1 cellular context compared by ENCODE assay signal in the genomic region with DNA sequence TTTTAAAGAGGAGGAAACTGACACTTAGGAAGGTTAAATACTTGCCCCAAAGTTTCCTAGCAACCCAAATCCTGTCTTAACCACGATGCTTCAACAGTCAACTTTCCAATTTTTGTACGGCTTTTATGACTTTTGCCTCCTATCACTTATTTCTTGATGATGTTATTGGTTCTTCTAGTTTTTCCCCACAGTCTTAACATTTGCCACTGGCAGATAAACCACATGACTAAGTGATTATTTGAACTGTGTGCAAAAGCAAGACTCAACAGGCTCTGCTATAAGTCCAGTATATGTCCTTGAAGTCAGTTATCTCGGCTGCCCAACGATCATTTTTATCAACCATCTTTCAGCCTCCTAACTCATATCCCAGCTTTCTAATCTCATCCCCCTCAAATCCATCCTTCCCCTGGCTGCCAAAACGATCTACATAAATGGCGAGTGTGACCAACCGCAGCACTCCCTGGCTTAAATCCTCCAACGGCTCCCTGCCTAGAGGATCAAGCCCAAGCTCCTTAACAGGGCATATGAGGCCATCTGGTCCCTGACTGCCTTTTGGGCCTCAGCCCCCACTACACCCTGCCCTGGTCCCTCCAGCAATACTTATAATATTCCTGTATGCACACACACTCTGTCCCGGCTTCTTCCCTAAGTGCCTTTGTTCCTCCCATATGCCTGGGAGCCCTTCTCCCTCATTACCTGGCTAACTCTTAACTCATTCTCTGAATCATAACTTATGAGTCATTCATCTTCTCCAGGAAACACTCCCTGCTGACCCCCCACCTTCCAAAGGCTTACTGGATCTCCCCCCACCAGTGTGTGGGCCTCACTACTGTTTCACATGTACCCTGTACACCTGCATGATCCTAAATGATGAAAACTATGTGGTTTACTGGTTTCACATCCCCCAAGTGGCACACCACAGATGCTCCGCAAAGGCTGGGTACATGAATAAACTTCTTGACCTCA.
A peak's percentile ranks its signal among the peaks of the same experiment; 100 is the strongest.
TF ChIP-seq lines count a peak whose summit lies in the region.

No MANE protein-coding gene starts in this region.

TF ChIP-seq in HEK293, 187 proteins besides CTCF, POLR2A, EP300 and RAD21 (continued from another document):
- TF ChIP-seq, protein P1, sequence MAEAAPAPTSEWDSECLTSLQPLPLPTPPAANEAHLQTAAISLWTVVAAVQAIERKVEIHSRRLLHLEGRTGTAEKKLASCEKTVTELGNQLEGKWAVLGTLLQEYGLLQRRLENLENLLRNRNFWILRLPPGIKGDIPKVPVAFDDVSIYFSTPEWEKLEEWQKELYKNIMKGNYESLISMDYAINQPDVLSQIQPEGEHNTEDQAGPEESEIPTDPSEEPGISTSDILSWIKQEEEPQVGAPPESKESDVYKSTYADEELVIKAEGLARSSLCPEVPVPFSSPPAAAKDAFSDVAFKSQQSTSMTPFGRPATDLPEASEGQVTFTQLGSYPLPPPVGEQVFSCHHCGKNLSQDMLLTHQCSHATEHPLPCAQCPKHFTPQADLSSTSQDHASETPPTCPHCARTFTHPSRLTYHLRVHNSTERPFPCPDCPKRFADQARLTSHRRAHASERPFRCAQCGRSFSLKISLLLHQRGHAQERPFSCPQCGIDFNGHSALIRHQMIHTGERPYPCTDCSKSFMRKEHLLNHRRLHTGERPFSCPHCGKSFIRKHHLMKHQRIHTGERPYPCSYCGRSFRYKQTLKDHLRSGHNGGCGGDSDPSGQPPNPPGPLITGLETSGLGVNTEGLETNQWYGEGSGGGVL (tag by site-specific recombination; IDR thresholded peaks at IDR 0.05) = peak; percentile 99
- TF ChIP-seq SCRT2 (tag by site-specific recombination; IDR thresholded peaks at IDR 0.05) (peak; percentile 82), ZFP69B (tag by site-specific recombination; IDR thresholded peaks at IDR 0.05) (peak; percentile 41; the same call in 1 of the 2 replicates)
